36 cellular contexts compared by ENCODE assay signal in the genomic region with DNA sequence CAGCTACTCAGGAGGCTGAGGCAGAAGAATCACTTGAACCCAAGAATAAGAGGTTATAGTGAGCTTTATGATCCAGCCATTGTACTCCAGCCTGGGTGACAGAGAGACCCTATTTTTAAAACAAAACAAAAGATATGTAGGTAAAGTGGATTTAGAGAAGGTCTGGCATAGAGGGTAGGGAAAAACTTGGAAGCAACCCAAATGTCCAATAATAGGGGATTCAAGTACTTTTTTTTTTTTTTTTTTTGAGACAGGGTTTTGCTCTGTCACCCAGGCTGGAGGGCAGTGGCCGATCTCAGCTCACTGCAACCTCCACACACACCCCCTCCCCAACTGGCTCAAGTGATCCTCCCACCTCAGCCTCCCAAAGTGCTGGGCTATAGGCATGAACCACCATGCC.
"Had no signal": no experiment of that assay in that cellular context is flagged by ENCODE, and none has a peak within 500 bp of the region (broad histone marks: within the 10 kb centered on the region; RNA-seq: fewer than 3 reads in every experiment).

No MANE protein-coding gene starts in this region.

- H3K4me3 ChIP-seq: MG63 had no signal

- H3K27ac ChIP-seq: KMS-11 had no signal

- DNase-seq: Karpas-422, Kasumi-1, MG63, MM.1S, MV-4-11, NCI-H1048, NCI-H1092, NCI-H1092 treated with DMSO at 0.1 percent for 48 hours, NCI-H1105, NCI-H1105 treated with DMSO at 0.1 percent for 48 hours, NCI-H1417, NCI-H1417 treated with DMSO at 0.1 percent for 48 hours, NCI-H1436, NCI-H1436 treated with DMSO at 0.1 percent for 48 hours, NCI-H146, NCI-H1694, NCI-H1694 treated with DMSO at 0.1 percent for 48 hours, NCI-H187, NCI-H187 treated with DMSO at 0.1 percent for 48 hours, NCI-H1930, NCI-H2029 treated with DMSO at 0.1 percent for 48 hours, NCI-H2081, NCI-H2081 treated with DMSO at 0.1 percent for 48 hours, NCI-H2107, NCI-H2171, NCI-H2171 treated with DMSO at 0.1 percent for 48 hours, NCI-H2227 treated with DMSO at 0.1 percent for 48 hours, NCI-H226, NCI-H345, NCI-H446, NCI-H446 treated with DMSO at 0.1 percent for 48 hours, NCI-H510A, NCI-H510A treated with DMSO at 0.1 percent for 48 hours, NCI-H524, NCI-H524 treated with DMSO at 0.1 percent for 48 hours had no signal

- H3K9me3 ChIP-seq: MG63 had no signal

- H3K36me3 ChIP-seq: MG63 had no signal
